23 cellular contexts compared by ENCODE assay signal in the genomic region with DNA sequence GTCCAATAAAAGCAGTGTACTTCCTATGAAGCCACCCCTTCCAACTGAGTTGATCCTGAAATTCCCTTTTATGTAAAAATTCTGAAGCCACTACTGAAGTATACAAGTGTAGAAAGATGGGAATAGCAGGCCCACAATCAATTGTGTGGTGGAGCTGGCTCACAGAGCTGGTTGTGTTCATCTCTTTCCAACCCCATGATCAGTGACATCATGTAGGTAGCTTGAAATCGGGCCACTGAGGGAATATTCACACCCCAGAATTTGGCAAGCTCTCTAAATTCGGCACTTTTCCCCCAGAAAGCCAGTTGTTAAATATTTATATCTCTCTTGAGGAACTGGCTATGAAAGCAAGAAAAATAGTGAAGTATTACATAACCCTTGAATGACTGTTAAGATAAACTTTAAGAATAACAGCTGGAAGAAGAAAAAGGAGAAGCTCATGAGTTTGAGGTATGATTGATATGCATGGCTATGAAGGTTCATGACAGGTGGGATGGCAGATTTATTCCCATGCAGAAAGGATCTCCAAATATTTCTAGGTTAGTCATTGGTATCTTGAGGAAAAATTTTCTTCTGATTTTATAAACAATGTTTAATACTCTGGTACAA. TPM values are rescaled to one million over a fixed set of nuclear protein-coding genes. Genes with fewer than 3 reads are reported as not detected.
DNase-seq lines count a peak whose midpoint lies in the region; ATAC-seq, FAIRE-seq and TF ChIP-seq lines count a peak whose summit lies in the region.
"Had no signal": no experiment of that assay in that cellular context is flagged by ENCODE, and none has a peak within 500 bp of the region (broad histone marks: within the 10 kb centered on the region; RNA-seq: fewer than 3 reads in every experiment).

No MANE protein-coding gene starts in this region.

- H3K27me3 ChIP-seq in K562 (ENCODE audit: control insufficient read depth in 2 of 2, insufficient read depth in 2 of 2, low read length in 2 of 2), result no peaks in the 10 kb centered on the region
- H3K27me3 ChIP-seq in WERI-Rb-1 (ENCODE audit: insufficient read depth, low read depth, severe bottlenecking), result no peaks in the 10 kb centered on the region
- H3K27me3 ChIP-seq: hepatocyte had no signal

- FAIRE-seq in K562 (lab: Jason Lieb, UNC), result no peak
- FAIRE-seq: endometrium, TTC549 had no signal

- intact Hi-C loops in K562 (cut with micrococcal nuclease), result no loop called here

- TF ChIP-seq POLR2A in K562 (conservative IDR thresholded peaks at IDR 0.05), result no peak

- H3K9ac ChIP-seq in K562 (ENCODE audit: insufficient read depth in 1 of 2, low read depth in 2 of 2, low read length in 2 of 2), result no peak overlapping the region

- H3K36me3 ChIP-seq in K562 (ENCODE audit: control insufficient read depth, insufficient read depth, low read length), result no peaks in the 10 kb centered on the region
- no peaks in the 10 kb centered on the region for H3K36me3 ChIP-seq in WERI-Rb-1

- CTCF ChIA-PET in K562 (lab: Yijun Ruan, JAX; ENCODE audit: low intra/inter-chr PET ratio), result no interaction called here

- BruUV-seq in K562 (replicated peaks; lab: Mats Ljungman, UMichigan), result no TSS peak

- no peak for TF ChIP-seq RAD21 in K562 (CRISPR knock-in tag; conservative IDR thresholded peaks at IDR 0.05 in 1 of 2, IDR thresholded peaks at IDR 0.05 in 1 of 2)

- no peaks in the 10 kb centered on the region for H4K20me1 ChIP-seq in K562 (replicated peaks; ENCODE audit: control insufficient read depth, insufficient read depth, low read length)

- H3K27ac ChIP-seq in K562 (ENCODE audit: extremely low read depth, low read depth, low read length), result no peak overlapping the region
- no peak overlapping the region for H3K27ac ChIP-seq in WERI-Rb-1
- H3K27ac ChIP-seq: hepatocyte had no signal

- no peak for TF ChIP-seq EP300 in K562 (IDR thresholded peaks at IDR 0.05; ENCODE audit: low read length)

- no peaks in the 10 kb centered on the region for H3K79me2 ChIP-seq in K562 (ENCODE audit: control insufficient read depth, insufficient read depth, low read length)
- H3K79me2 ChIP-seq: hepatocyte had no signal

- peak; percentile 19 for DNase-seq in CD1c-positive myeloid dendritic cell (ENCODE audit: extremely low spot score)
- DNase-seq in NOMO-1 (lab: John Stamatoyannopoulos, UW; ENCODE audit: unreplicated experiment in 2 of 2), result peak; percentile 43 to 91
- no peak for DNase-seq in K562 (ENCODE audit: extremely low read depth in 1 of 4, low spot score in 3 of 4)
- no peak for DNase-seq in omental fat pad (ENCODE audit: low spot score)
- no peak for DNase-seq in NCI-H2227 treated with DMSO at 0.1 percent for 48 hours (lab: John Stamatoyannopoulos, UW)
- DNase-seq in NCI-H2081 treated with DMSO at 0.1 percent for 48 hours (lab: John Stamatoyannopoulos, UW), result no peak
- no peak for DNase-seq in WERI-Rb-1
- DNase-seq: activated CD4-positive, alpha-beta T cell treated with anti-CD3 and anti-CD28 coated beads, Interleukin-2, amount 10 ng/mL, durations not matched to agents 7 days and 5 days; activated naive CD4-positive, alpha-beta T cell treated with Interleukin-2 at 50 U/mL for 16 hours; Caco-2; EL; H9; IMR-90; kidney glomerular epithelial cell; NCI-H1048; NCI-H524; PC-3; stimulated activated naive CD8-positive, alpha-beta T cell treated with anti-CD3 and anti-CD28 coated beads, Interleukin-15, Interleukin-2, amounts not matched to agents 100 U/mL and 50 U/mL, for 24 hours had no signal

- no peaks in the 10 kb centered on the region for H3K9me1 ChIP-seq in K562 (ENCODE audit: control insufficient read depth, insufficient read depth, low read length)

- TF ChIP-seq CTCF in K562 (IDR thresholded peaks at IDR 0.05 in 2 of 3, conservative IDR thresholded peaks at IDR 0.05 in 1 of 3; ENCODE audit: insufficient read depth in 2 of 3, low read depth in 1 of 3, low read length in 3 of 3) (no peak), omental fat pad (IDR thresholded peaks at IDR 0.05) (no peak), WERI-Rb-1 (IDR thresholded peaks at IDR 0.05; ENCODE audit: low read depth, low read length) (no peak)

- ATAC-seq in K562 (no peak), omental fat pad (ENCODE audit: low FRiP score) (peak; percentile 41), GM19463 (IDR thresholded peaks at IDR 0.05; ENCODE audit: unreplicated experiment) (no peak)
- ATAC-seq: PC-3; SK-N-SH treated with all-trans-retinoic acid at 6 μM for 48 hours; stimulated activated naive CD8-positive, alpha-beta T cell treated with anti-CD3 and anti-CD28 coated beads, Interleukin-15, Interleukin-2, amounts not matched to agents 100 U/mL and 50 U/mL, for 24 hours had no signal

- in situ Hi-C loops in K562 (cut with MboI), result no loop called here

- POLR2A ChIA-PET in K562 (lab: Yijun Ruan, JAX), result no interaction called here

- no peaks in the 10 kb centered on the region for H3K4me1 ChIP-seq in K562 (replicated peaks in 1 of 2; ENCODE audit: control insufficient read depth in 2 of 2, insufficient read depth in 2 of 2, low read length in 2 of 2)

- H3K9me3 ChIP-seq in K562 (replicated peaks; ENCODE audit: control insufficient read depth, insufficient read depth, low read depth, low read length) (no peaks in the 10 kb centered on the region), WERI-Rb-1 (ENCODE audit: severe bottlenecking) (no peaks in the 10 kb centered on the region)
- H3K9me3 ChIP-seq: Caco-2 had no signal

- WGBS in K562 (ENCODE audit: insufficient coverage, low coverage, missing lambda C conversion rate), result 0% methylated on average over 2 of the region's 2 CpGs

- H3K4me2 ChIP-seq in K562 (ENCODE audit: insufficient read depth, low read length), result no peak overlapping the region
- H3K4me2 ChIP-seq: hepatocyte had no signal

- H2AFZ ChIP-seq in K562 (ENCODE audit: low read depth, low read length), result no peak overlapping the region
- H2AFZ ChIP-seq: hepatocyte had no signal

- no peak overlapping the region for H3K4me3 ChIP-seq in K562
- no peak overlapping the region for H3K4me3 ChIP-seq in WERI-Rb-1 (ENCODE audit: low read depth, low read length)
- H3K4me3 ChIP-seq: hepatocyte had no signal

TF ChIP-seq in K562, 482 proteins besides CTCF, POLR2A, EP300 and RAD21:
- no peak for TF ChIP-seq PTTG1 (tag; IDR thresholded peaks at IDR 0.05; ENCODE audit: low read depth)
- TF ChIP-seq, protein P1, sequence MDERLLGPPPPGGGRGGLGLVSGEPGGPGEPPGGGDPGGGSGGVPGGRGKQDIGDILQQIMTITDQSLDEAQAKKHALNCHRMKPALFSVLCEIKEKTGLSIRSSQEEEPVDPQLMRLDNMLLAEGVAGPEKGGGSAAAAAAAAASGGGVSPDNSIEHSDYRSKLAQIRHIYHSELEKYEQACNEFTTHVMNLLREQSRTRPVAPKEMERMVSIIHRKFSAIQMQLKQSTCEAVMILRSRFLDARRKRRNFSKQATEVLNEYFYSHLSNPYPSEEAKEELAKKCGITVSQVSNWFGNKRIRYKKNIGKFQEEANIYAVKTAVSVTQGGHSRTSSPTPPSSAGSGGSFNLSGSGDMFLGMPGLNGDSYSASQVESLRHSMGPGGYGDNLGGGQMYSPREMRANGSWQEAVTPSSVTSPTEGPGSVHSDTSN (CRISPR knock-in tag; IDR thresholded peaks at IDR 0.05; ENCODE audit: low read depth), result no peak
- TF ChIP-seq, protein P1 (tag; conservative IDR thresholded peaks at IDR 0.05; ENCODE audit: low read depth), result peak; percentile 49; the same call in 1 of the 2 replicates

RNA-seq across cellular contexts. Expression of a gene that starts 38.9 kb away (rescaled TPM):
- not detected in 2 replicates for total RNA-seq in K562 (2011; cell fraction: chromatin; rRNA removed; ENCODE audit: low replicate concordance)
- total RNA-seq in K562 (2011; cell fraction: nucleolus; rRNA removed), result not detected in 2 replicates
- not detected in 2 replicates for total RNA-seq in K562 (2011; cell fraction: nucleoplasm; rRNA removed)
- total RNA-seq in K562 (2014; rRNA removed) (not detected in 2 replicates), K562 (2014; rRNA removed; fragmentation: Illumina TruSeq; extraction: Trizol) (not detected in 2 replicates), K562 (2015; rRNA removed; fragmentation: Illumina TruSeq; extraction: Trizol) (not detected in 2 replicates), K562 (2021) (0.02 TPM in 2 replicates), omental fat pad (10 to 100 TPM in 3 of 4 donors, 1 to 10 TPM in 1; 3.3 to 19.3 (median 14.7) TPM)
- polyA plus RNA-seq in K562 (2011; rRNA removed) (not detected in 2 replicates), K562 (2014; fragmentation: Illumina TruSeq; extraction: Trizol) (not detected in 2 replicates), K562 (2014; fragmentation: Nextera tagmentation; extraction: Ambion mirVana) (not detected), K562 (2014; rRNA removed) (not detected in 2 replicates)
- polyA plus RNA-seq in K562 (2011; cell fraction: cytosol; rRNA removed), result not detected in 2 replicates
- not detected in 2 replicates for polyA plus RNA-seq in K562 (2011; cell fraction: nucleus; rRNA removed)
- 0.01 TPM in 1 of 2 replicates, not detected in the other for polyA plus RNA-seq in K562 (2012)
- polyA minus RNA-seq in K562 (2011; rRNA and poly(A)+ RNA removed), result not detected in 2 replicates
- polyA minus RNA-seq in K562 (2011; cell fraction: cytosol; rRNA and poly(A)+ RNA removed), result not detected in 2 replicates
- not detected in 2 replicates for polyA minus RNA-seq in K562 (2011; cell fraction: nucleus; rRNA and poly(A)+ RNA removed)
- total RNA-seq: PC-3 had no signal
- polyA plus RNA-seq: IMR-90 had no signal

Comparison
In these comparisons a context has a peak if more than half of its experiments do, and no peak if none do; other contexts are left out.
1. DNase-seq: peak in CD1c-positive myeloid dendritic cell (single experiment) and NOMO-1 (2 of 2); none in K562 (0 of 4), omental fat pad (single experiment), NCI-H2227 treated with DMSO at 0.1 percent for 48 hours (single experiment), NCI-H2081 treated with DMSO at 0.1 percent for 48 hours (single experiment) and WERI-Rb-1 (single experiment).
2. RNA of a gene that starts 38.9 kb away (total RNA-seq): 3.3 to 19.3 TPM in omental fat pad; 0.02 TPM in K562; every median in the first group is over 4 times any median in the second.